ENCODE assay signal across 8 cellular contexts in genomic region chr17:8223356-8224063, GRCh38. TPM values are rescaled to one million over a fixed set of nuclear protein-coding genes. Genes with fewer than 3 reads are reported as not detected.
DNase-seq lines count a peak whose midpoint lies in the region; ATAC-seq and TF ChIP-seq lines count a peak whose summit lies in the region.

No MANE protein-coding gene starts in this region.

- intact Hi-C loops in ovary (cut with DNase I) = loop anchor here (2.0 to 10.0 kb wide), 6 partner anchors 25 to 103 kb away; partner anchors contain the start of genes HES7 (in 2 of the 4), CTC1 (in 1 of the 4) and PFAS (in 1 of the 4)

- peaks cover 57% of the 10 kb centered on the region for H3K9me3 Mint-ChIP-seq in glutamatergic neuron (ENCODE audit: unreplicated experiment)

- TF ChIP-seq CTCF in glutamatergic neuron (IDR thresholded peaks at IDR 0.05; ENCODE audit: partially characterized antibody, unreplicated experiment) (no peak), ovary (IDR thresholded peaks at IDR 0.05) (no peak)

- H3K4me1 Mint-ChIP-seq in glutamatergic neuron (ENCODE audit: low read depth, unreplicated experiment) = peaks cover 12% of the 10 kb centered on the region

- H3K27me3 ChIP-seq in ovary = no peaks in the 10 kb centered on the region

- no peaks in the 10 kb centered on the region for H3K9me3 ChIP-seq in ovary

- DNase-seq in ELR (ENCODE audit: low read depth) (peak; percentile 65), glutamatergic neuron (peak; percentile 72), ovary (peak; percentile 70 to 77 (median 72))
- DNase-seq in activated naive CD4-positive, alpha-beta T cell treated with Interleukin-2 at 50 U/mL for 16 hours = peak; percentile 58

- no peak for TF ChIP-seq EP300 in ovary (IDR thresholded peaks at IDR 0.05)

- H3K27me3 Mint-ChIP-seq in glutamatergic neuron (ENCODE audit: unreplicated experiment) = peaks cover 48% of the 10 kb centered on the region

- peak; percentile 1 for ATAC-seq in HG03457 (IDR thresholded peaks at IDR 0.05; ENCODE audit: unreplicated experiment)
- no peak for ATAC-seq in GM18870 (IDR thresholded peaks at IDR 0.05; ENCODE audit: unreplicated experiment)
- no peak for ATAC-seq in GM18861 (IDR thresholded peaks at IDR 0.05; ENCODE audit: unreplicated experiment)

- peak overlapping the region; percentile 96 for H3K27ac ChIP-seq in ovary

- peaks cover 20% of the 10 kb centered on the region for H3K36me3 Mint-ChIP-seq in glutamatergic neuron (ENCODE audit: unreplicated experiment)

- peak overlapping the region; percentile 100 for H3K27ac Mint-ChIP-seq in glutamatergic neuron (ENCODE audit: unreplicated experiment)

- H3K4me1 ChIP-seq in ovary (ENCODE audit: insufficient read depth) = peaks cover 6% of the 10 kb centered on the region

- WGBS in ovary, 3 donors = 4 to 5% (median 4%) methylated on average over 27 of the region's 27 CpGs

- H3K4me3 ChIP-seq in ovary = peak overlapping the region; percentile 69

- no peak for TF ChIP-seq POLR2A in ovary (IDR thresholded peaks at IDR 0.05)

- H3K36me3 ChIP-seq in ovary = no peaks in the 10 kb centered on the region

- peak overlapping the region; percentile 94 for H3K4me3 Mint-ChIP-seq in glutamatergic neuron (ENCODE audit: unreplicated experiment)

TF ChIP-seq in PFSK-1, 5 proteins besides CTCF, POLR2A, EP300 and RAD21:
- TF ChIP-seq SIN3A (IDR thresholded peaks at IDR 0.05; ENCODE audit: borderline replicate concordance, insufficient read depth, low read length) (0 out of 2 replicates have a peak, but pooled peaks have one; percentile 19), TAF1 (IDR thresholded peaks at IDR 0.05; ENCODE audit: borderline replicate concordance, insufficient read depth, low read length) (no peak)
TF ChIP-seq in PFSK-1: peak in this region for 1.

RNA-seq across cellular contexts. Expression of gene AURKB, which starts 13.1 kb away (rescaled TPM):
- polyA plus RNA-seq in PFSK-1 (2012; ENCODE audit: insufficient read length, low read depth) = 104 TPM
- 17.3 TPM for total RNA-seq in glutamatergic neuron (ENCODE audit: unreplicated experiment)
- 1 to 10 TPM in 2 of 7 donors, under 1 TPM in 2, not detected in 3; 0.80 to 1.7 (median 1.1) TPM for total RNA-seq in ovary
- 1 to 10 TPM in 1 of 2 donors, under 1 TPM in 1; 0.68 to 1.5 TPM for polyA plus RNA-seq in ovary

RNA-seq across cellular contexts. Expression of gene CTC1, which starts 24.3 kb away (rescaled TPM):
- 24.1 TPM for polyA plus RNA-seq in PFSK-1 (2012; ENCODE audit: insufficient read length, low read depth)
- total RNA-seq in glutamatergic neuron (ENCODE audit: unreplicated experiment) = 85.3 TPM
- total RNA-seq in ovary = 10 to 100 TPM; 28.3 to 60.0 (median 48.7) TPM
- polyA plus RNA-seq in ovary = 10 to 100 TPM; 18.4 to 33.4 TPM

RNA-seq across cellular contexts. Expression of gene PFAS, which starts 25.6 kb away (rescaled TPM):
- polyA plus RNA-seq in PFSK-1 (2012; ENCODE audit: insufficient read length, low read depth) = 74.9 TPM
- total RNA-seq in glutamatergic neuron (ENCODE audit: unreplicated experiment) = 74.6 TPM
- 10 to 100 TPM in 6 of 7 donors, 1 to 10 TPM in 1; 6.6 to 69.9 (median 35.3) TPM for total RNA-seq in ovary
- 10 to 100 TPM in 1 of 2 donors, 1 to 10 TPM in 1; 8.4 to 11.0 TPM for polyA plus RNA-seq in ovary

RNA-seq across cellular contexts. Expression of gene BORCS6, which starts 33.5 kb away (rescaled TPM):
- polyA plus RNA-seq in PFSK-1 (2012; ENCODE audit: insufficient read length, low read depth) = 10.6 TPM
- 14.2 TPM for total RNA-seq in glutamatergic neuron (ENCODE audit: unreplicated experiment)
- total RNA-seq in ovary = 1 to 10 TPM; 5.5 to 7.2 (median 6.7) TPM
- polyA plus RNA-seq in ovary = 1 to 10 TPM; 1.3 to 7.2 TPM

RNA-seq across cellular contexts. Expression of gene TMEM107, which starts 47.3 kb away (rescaled TPM):
- 8.8 TPM for polyA plus RNA-seq in PFSK-1 (2012; ENCODE audit: insufficient read length, low read depth)
- 12.8 TPM for total RNA-seq in glutamatergic neuron (ENCODE audit: unreplicated experiment)
- 10 to 100 TPM in 5 of 7 donors, 1 to 10 TPM in 2; 7.5 to 57.6 (median 16.1) TPM for total RNA-seq in ovary
- polyA plus RNA-seq in ovary = 10 to 100 TPM in 1 of 2 donors, 1 to 10 TPM in 1; 8.2 to 10.3 TPM
